19 cellular contexts compared by ENCODE assay signal in the genomic region with DNA sequence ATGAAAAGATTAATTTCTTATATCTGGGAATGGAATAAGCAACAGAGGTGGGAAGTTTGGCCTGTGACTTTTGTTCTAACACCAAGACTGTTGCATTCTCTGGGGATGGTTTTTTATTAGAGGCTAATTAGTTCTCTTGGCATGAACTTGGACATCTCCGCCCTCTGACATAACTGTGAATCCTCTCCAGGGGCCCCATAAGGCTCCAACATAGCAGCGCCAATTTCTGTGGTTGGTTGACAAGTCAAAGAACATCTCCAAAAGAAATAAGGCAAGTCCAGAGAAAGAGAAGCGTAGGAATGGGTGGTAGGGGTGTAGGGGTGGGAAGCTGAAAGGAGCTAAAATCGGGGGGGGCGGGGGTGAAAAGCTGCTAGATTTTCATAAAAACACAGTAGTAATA.
DNase-seq lines count a peak whose midpoint lies in the region; ATAC-seq and TF ChIP-seq lines count a peak whose summit lies in the region.
"Had no signal": no experiment of that assay in that cellular context is flagged by ENCODE, and none has a peak within 500 bp of the region (broad histone marks: within the 10 kb centered on the region; RNA-seq: fewer than 3 reads in every experiment).

No MANE protein-coding gene starts in this region.

- intact Hi-C loops in Right ventricle myocardium inferior (cut with DNase I) (no loop called here), cardiac septum (cut with DNase I) (no loop called here), right cardiac atrium (cut with DNase I) (no loop called here)

- DNase-seq in Right ventricle myocardium inferior (ENCODE audit: missing footprints), result peak; percentile 53
- no peak for DNase-seq in cardiac septum (ENCODE audit: low spot score)
- peak; percentile 28 to 61 (median 44) for DNase-seq in right cardiac atrium
- DNase-seq in suprapubic skin (ENCODE audit: low spot score in 2 of 2), result no peak
- no peak for DNase-seq in RWPE1 (ENCODE audit: low spot score)
- DNase-seq in neuronal stem cell (ENCODE audit: low spot score), result no peak
- DNase-seq in SW480 (ENCODE audit: low spot score), result no peak
- DNase-seq: H7, NCI-H1092 treated with DMSO at 0.1 percent for 48 hours, NCI-H1436 treated with DMSO at 0.1 percent for 48 hours, NCI-H187 treated with DMSO at 0.1 percent for 48 hours, NCI-H510A, NCI-H69, RPMI8226, SIG-M5 had no signal

- H3K9me3 ChIP-seq in gastroesophageal sphincter (no peaks in the 10 kb centered on the region), right cardiac atrium (ENCODE audit: control insufficient read depth, low read length) (peaks cover 7% of the 10 kb centered on the region), suprapubic skin (no peaks in the 10 kb centered on the region), neuronal stem cell (replicated peaks in 1 of 2; ENCODE audit: control insufficient read depth in 2 of 2, insufficient read depth in 1 of 2, low read depth in 1 of 2, low read length in 2 of 2) (no peaks in the 10 kb centered on the region)

- no peak overlapping the region for H4K91ac ChIP-seq in neuronal stem cell (ENCODE audit: low read depth, low read length, poor library complexity)

- no peak overlapping the region for H3K23ac ChIP-seq in neuronal stem cell (ENCODE audit: low read depth, low read length, poor library complexity)

- H4K8ac ChIP-seq in neuronal stem cell (ENCODE audit: low read depth, low read length), result no peak overlapping the region

- no peak overlapping the region for H2AFZ ChIP-seq in neuronal stem cell (ENCODE audit: low read length)

- 33 to 80% methylated on average over 1 to 5 of the region's 5 CpGs for WGBS in gastroesophageal sphincter (ENCODE audit: low coverage in 1 of 2), 2 donors
- 63% methylated on average over 5 of the region's 5 CpGs for WGBS in right cardiac atrium
- WGBS in suprapubic skin, result 54% methylated on average over 5 of the region's 5 CpGs
- no CpG with 5 or more reads among the region's 5 CpGs for WGBS in neuronal stem cell (ENCODE audit: extremely low coverage in 2 of 2, insufficient read length in 2 of 2, insufficient replicate concordance in 1 of 2), 2 donors

- H2BK15ac ChIP-seq in neuronal stem cell (ENCODE audit: low read length), result no peak overlapping the region

- no peak for TF ChIP-seq POLR2A in gastroesophageal sphincter (IDR thresholded peaks at IDR 0.05)
- TF ChIP-seq POLR2A in suprapubic skin (IDR thresholded peaks at IDR 0.05), result no peak

- H2AK5ac ChIP-seq in neuronal stem cell (ENCODE audit: low read depth, low read length), result no peak overlapping the region

- no peak overlapping the region for H2BK12ac ChIP-seq in neuronal stem cell (ENCODE audit: low read length)

- TF ChIP-seq EP300 in gastroesophageal sphincter (IDR thresholded peaks at IDR 0.05), result no peak
- no peak for TF ChIP-seq EP300 in suprapubic skin (IDR thresholded peaks at IDR 0.05)

- CTCF ChIA-PET in RWPE1 (lab: Yijun Ruan, JAX), result interaction anchor here (0.5 to 0.6 kb wide), 3 partner anchors 129 to 274 kb away, joined by 3 read pairs; no protein-coding TSS in a partner anchor

- H3K18ac ChIP-seq in neuronal stem cell (ENCODE audit: low read length), result no peak overlapping the region

- H3K27me3 ChIP-seq in gastroesophageal sphincter (no peaks in the 10 kb centered on the region), right cardiac atrium (ENCODE audit: control insufficient read depth, insufficient read depth) (no peaks in the 10 kb centered on the region), suprapubic skin (no peaks in the 10 kb centered on the region), neuronal stem cell (ENCODE audit: control insufficient read depth in 3 of 3, insufficient read depth in 3 of 3, low read depth in 1 of 3, low read length in 3 of 3) (no peaks in the 10 kb centered on the region)

- H3K27ac ChIP-seq in gastroesophageal sphincter (peak overlapping the region in 3 of 4 donors; percentile 4 to 53 (median 15)), right cardiac atrium (ENCODE audit: low read length) (no peak overlapping the region), suprapubic skin (peak overlapping the region; percentile 31), RWPE1 (no peak overlapping the region), neuronal stem cell (replicated peaks; ENCODE audit: low read length) (no peak overlapping the region)
- H3K27ac ChIP-seq: 22Rv1, SK-N-MC had no signal

- no peak overlapping the region for H3K4me2 ChIP-seq in neuronal stem cell (ENCODE audit: insufficient read depth, low read length, poor library complexity, severe bottlenecking)

- H3K9ac ChIP-seq in neuronal stem cell (ENCODE audit: low read depth, low read length, poor library complexity), result no peak overlapping the region

- no peak overlapping the region for H2BK120ac ChIP-seq in neuronal stem cell (ENCODE audit: low read depth, low read length)

- no peak overlapping the region for H3K14ac ChIP-seq in neuronal stem cell (ENCODE audit: low read length)

- H3K4me1 ChIP-seq in gastroesophageal sphincter, result peaks cover 0 to 27% (median 17%) of the 10 kb centered on the region in 3 donors
- H3K4me1 ChIP-seq in right cardiac atrium (ENCODE audit: control insufficient read depth, insufficient read depth, low read length), result peaks cover 7% of the 10 kb centered on the region
- peaks cover 22% of the 10 kb centered on the region for H3K4me1 ChIP-seq in suprapubic skin
- H3K4me1 ChIP-seq in neuronal stem cell (ENCODE audit: control insufficient read depth in 2 of 2, insufficient read depth in 1 of 2, low read depth in 1 of 2, low read length in 2 of 2), result peaks cover 0 to 9% of the 10 kb centered on the region in 2 donors

- no peak overlapping the region for H3K4ac ChIP-seq in neuronal stem cell (ENCODE audit: low read length)

- ATAC-seq in Right ventricle myocardium inferior, result peak; percentile 63
- ATAC-seq in gastroesophageal sphincter, result no peak
- ATAC-seq in right cardiac atrium, result peak; percentile 46 to 79
- ATAC-seq: HepG2 had no signal

- POLR2A ChIA-PET in RWPE1 (lab: Yijun Ruan, JAX; ENCODE audit: low non-redundant PET), result no interaction called here

- H3K36me3 ChIP-seq in gastroesophageal sphincter (no peaks in the 10 kb centered on the region), suprapubic skin (no peaks in the 10 kb centered on the region), neuronal stem cell (replicated peaks in 1 of 2; ENCODE audit: control insufficient read depth in 2 of 2, insufficient read depth in 2 of 2, low read length in 2 of 2) (no peaks in the 10 kb centered on the region)

- no peak overlapping the region for H3K4me3 ChIP-seq in gastroesophageal sphincter
- no peak overlapping the region for H3K4me3 ChIP-seq in right cardiac atrium (ENCODE audit: low read length)
- H3K4me3 ChIP-seq in suprapubic skin, result no peak overlapping the region
- H3K4me3 ChIP-seq in neuronal stem cell (ENCODE audit: low read length in 2 of 2), result no peak overlapping the region
- H3K4me3 ChIP-seq: SK-N-MC had no signal

- no peaks in the 10 kb centered on the region for H3K79me1 ChIP-seq in neuronal stem cell (ENCODE audit: low read depth, low read length)

- TF ChIP-seq CTCF in gastroesophageal sphincter (IDR thresholded peaks at IDR 0.05), result no peak
- no peak for TF ChIP-seq CTCF in suprapubic skin (IDR thresholded peaks at IDR 0.05)
- TF ChIP-seq CTCF in RWPE1 (conservative IDR thresholded peaks at IDR 0.05; ENCODE audit: low read depth), result no peak

- H2BK5ac ChIP-seq in neuronal stem cell (ENCODE audit: low read length), result no peak overlapping the region

Comparison
In these comparisons a context has a peak if more than half of its experiments do, and no peak if none do; other contexts are left out.
1. DNase-seq: peak in Right ventricle myocardium inferior (single experiment) and right cardiac atrium (3 of 3); none in cardiac septum (single experiment), suprapubic skin (0 of 2), RWPE1 (single experiment), neuronal stem cell (single experiment) and SW480 (single experiment).
2. H3K27ac ChIP-seq: peak in gastroesophageal sphincter (3 of 4) and suprapubic skin (single experiment); none in right cardiac atrium (single experiment), RWPE1 (single experiment) and neuronal stem cell (single experiment).